6 cellular contexts compared by ENCODE assay signal in the genomic region with DNA sequence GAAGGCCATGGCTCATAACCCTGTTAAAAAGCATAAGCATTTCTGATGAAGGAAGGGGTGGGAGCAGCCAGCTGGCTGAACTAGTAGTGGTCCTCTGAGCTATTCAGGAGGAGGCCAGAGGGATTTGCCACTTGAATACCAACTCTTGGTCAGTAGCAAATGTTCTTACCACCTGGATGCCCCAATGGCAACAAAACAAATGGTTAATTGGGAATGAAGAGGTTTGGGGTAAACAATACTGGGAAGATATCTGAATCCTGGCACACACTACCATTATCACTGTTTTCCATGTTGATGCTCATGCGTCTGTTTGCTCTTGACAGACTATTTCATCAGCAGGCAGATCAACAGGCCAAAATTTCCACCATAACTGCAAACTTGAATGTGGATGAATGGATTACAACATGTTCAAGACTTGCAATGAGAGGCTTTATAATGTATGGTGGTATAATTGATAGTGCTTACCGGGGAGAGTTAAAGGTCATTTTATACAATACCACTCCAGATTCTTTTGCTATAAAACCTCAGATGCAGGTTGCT. TPM values are rescaled to one million over a fixed set of nuclear protein-coding genes. Genes with fewer than 3 reads are reported as not detected.
"Had no signal": no experiment of that assay in that cellular context is flagged by ENCODE, and none has a peak within 500 bp of the region (broad histone marks: within the 10 kb centered on the region; RNA-seq: fewer than 3 reads in every experiment).

No MANE protein-coding gene starts in this region.

RNA-seq across cellular contexts. Expression of gene DSG2, which starts 3.2 kb away (rescaled TPM):
- polyA plus RNA-seq: SK-N-SH had no signal

RNA-seq across cellular contexts. Expression of gene DSG3, which starts 47.2 kb away (rescaled TPM):
- total RNA-seq: M059J, NCI-H460, PC-3, Right ventricle myocardium superior, SJSA1 had no signal
